In the genomic region with DNA sequence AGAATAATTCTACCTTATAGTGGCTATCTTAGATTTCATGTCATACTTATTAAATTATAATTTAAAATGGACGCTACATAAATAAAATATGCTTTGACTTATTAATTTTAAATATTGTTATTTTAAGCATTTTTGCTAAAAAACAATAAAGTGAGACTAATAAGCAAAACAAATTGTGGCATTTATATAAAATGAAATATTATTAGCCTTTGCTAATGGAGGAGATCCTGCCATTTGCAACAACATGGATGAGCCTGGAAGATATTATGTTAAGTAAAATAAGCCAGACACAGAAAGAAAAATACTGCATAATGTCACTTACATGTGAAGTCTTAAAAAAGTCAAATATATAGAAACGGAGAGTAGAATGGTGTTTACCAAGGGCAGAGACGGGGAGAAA, we compare ENCODE assay signal across 17 cellular contexts. TPM values are rescaled to one million over a fixed set of nuclear protein-coding genes. Genes with fewer than 3 reads are reported as not detected.
A peak's percentile ranks its signal among the peaks of the same experiment; 100 is the strongest.
DNase-seq lines count a peak whose midpoint lies in the region; ATAC-seq, FAIRE-seq and TF ChIP-seq lines count a peak whose summit lies in the region.
"Had no signal": no experiment of that assay in that cellular context is flagged by ENCODE, and none has a peak within 500 bp of the region (broad histone marks: within the 10 kb centered on the region; RNA-seq: fewer than 3 reads in every experiment).

No MANE protein-coding gene starts in this region.

- H3K4me3 ChIP-seq in gastrocnemius medialis: no peak overlapping the region
- H3K4me3 ChIP-seq: BLaER1, HAP-1 had no signal

- in situ Hi-C loops in gastrocnemius medialis (cut with MboI; ENCODE audit: low sequenced_read_pairs in 4 of 4): no loop called here

- no peaks in the 10 kb centered on the region for H3K9me3 ChIP-seq in gastrocnemius medialis
- H3K9me3 ChIP-seq: BLaER1, HAP-1 had no signal

- no peak for TF ChIP-seq POLR2A in gastrocnemius medialis (IDR thresholded peaks at IDR 0.05)

- no peaks in the 10 kb centered on the region for H3K4me1 ChIP-seq in gastrocnemius medialis
- H3K4me1 ChIP-seq: BLaER1, HAP-1 had no signal

- FAIRE-seq in G401.6 (lab: Jason Lieb, UNC): peak; percentile 8
- peak; percentile 43 for FAIRE-seq in islet of Langerhans (lab: Jason Lieb, UNC)
- FAIRE-seq: D721Med, GM12892, H54 had no signal

- TF ChIP-seq CTCF in VCaP (conservative IDR thresholded peaks at IDR 0.05) (no peak), gastrocnemius medialis (IDR thresholded peaks at IDR 0.05 in 4 of 5, conservative IDR thresholded peaks at IDR 0.05 in 1 of 5) (no peak)

- no peaks in the 10 kb centered on the region for H3K36me3 ChIP-seq in gastrocnemius medialis
- H3K36me3 ChIP-seq: BLaER1, HAP-1 had no signal

- H3K27ac ChIP-seq in VCaP (peak overlapping the region; percentile 58), gastrocnemius medialis (no peak overlapping the region)
- H3K27ac ChIP-seq: BLaER1 had no signal

- ATAC-seq in gastrocnemius medialis: no peak

- H3K27me3 ChIP-seq in gastrocnemius medialis: no peaks in the 10 kb centered on the region
- H3K27me3 ChIP-seq: BLaER1 had no signal

- intact Hi-C loops in gastrocnemius medialis (cut with DNase I; ENCODE audit: low total_unique reads): no loop called here

- DNase-seq in gastrocnemius medialis: no peak
- no peak for DNase-seq in activated CD4-positive, alpha-beta T cell treated with anti-CD3 and anti-CD28 coated beads, Interleukin-2, amount 50 U/mL, for 4 hours
- no peak for DNase-seq in CD1c-positive myeloid dendritic cell (ENCODE audit: extremely low spot score)
- DNase-seq: CD4-positive, alpha-beta T cell; CD8-positive, alpha-beta memory T cell; DMS 273 treated with DMSO at 0.1 percent for 48 hours; DMS79 treated with DMSO at 0.1 percent for 48 hours; GOT3; HFFc6 had no signal

RNA-seq across cellular contexts. Expression of a gene that starts 54.8 kb away (rescaled TPM):
- total RNA-seq in gastrocnemius medialis: 10 to 100 TPM; 14.0 to 25.0 (median 17.7) TPM
